ENCODE assay signal across 1 cellular context in genomic region chr7:107079212-107079940, GRCh38.
TF ChIP-seq lines count a peak whose summit lies in the region.

No MANE protein-coding gene starts in this region.

TF ChIP-seq in K562, 482 proteins besides CTCF, POLR2A, EP300 and RAD21 (continued from another document and continues in another):
- TF ChIP-seq MYC (IDR thresholded peaks at IDR 0.05; ENCODE audit: low read depth, low read length) (peak; percentile 68), MYC (CRISPR knock-in tag; IDR thresholded peaks at IDR 0.05; ENCODE audit: borderline replicate concordance, low read depth) (no peak), CTBP1 (IDR thresholded peaks at IDR 0.05; ENCODE audit: borderline replicate concordance) (peak; percentile 91), KLF13 (tag; IDR thresholded peaks at IDR 0.05; ENCODE audit: borderline replicate concordance, low read depth) (no peak), EP400 (IDR thresholded peaks at IDR 0.05) (peak; percentile 69), NR1H2 (CRISPR knock-in tag; IDR thresholded peaks at IDR 0.05) (0 out of 2 replicates have a peak, but pooled peaks have one; percentile 25), SMARCA4 (IDR thresholded peaks at IDR 0.05) (peak; percentile 93), GTF2B (IDR thresholded peaks at IDR 0.05; ENCODE audit: extremely low read depth, insufficient read length) (no peak), NFIC (IDR thresholded peaks at IDR 0.05) (peak; percentile 69), MEF2A (IDR thresholded peaks at IDR 0.05; ENCODE audit: control insufficient read depth, low read depth, low read length) (no peak), MBD2 (IDR thresholded peaks at IDR 0.05; ENCODE audit: borderline replicate concordance, low read depth) (peak; percentile 54; the same call in 1 of the 2 replicates), L3MBTL2 (IDR thresholded peaks at IDR 0.05) (peak; percentile 90), KLF6 (CRISPR knock-in tag; IDR thresholded peaks at IDR 0.05; ENCODE audit: borderline replicate concordance) (no peak), ATF3 (IDR thresholded peaks at IDR 0.05) (0 out of 2 replicates have a peak, but pooled peaks have one; percentile 35), ATF3 (CRISPR knock-in tag; conservative IDR thresholded peaks at IDR 0.05) (no peak), ERF (CRISPR knock-in tag; IDR thresholded peaks at IDR 0.05) (peak; percentile 78), SMC3 (conservative IDR thresholded peaks at IDR 0.05; ENCODE audit: insufficient read depth, low read depth, low read length) (no peak), ETV5 (CRISPR knock-in tag; IDR thresholded peaks at IDR 0.05; ENCODE audit: low read depth) (peak; percentile 86), GATA2 (CRISPR knock-in tag; IDR thresholded peaks at IDR 0.05) (peak; percentile 4; the same call in 1 of the 2 replicates), ZBTB43 (CRISPR knock-in tag; IDR thresholded peaks at IDR 0.05) (no peak), PKNOX1 (IDR thresholded peaks at IDR 0.05) (0 out of 2 replicates have a peak, but pooled peaks have one; percentile 14), ESRRA (IDR thresholded peaks at IDR 0.05; ENCODE audit: borderline replicate concordance, low read depth) (peak; percentile 68), KLF16 (IDR thresholded peaks at IDR 0.05) (0 out of 2 replicates have a peak, but pooled peaks have one; percentile 27), THRB (CRISPR knock-in tag; conservative IDR thresholded peaks at IDR 0.05) (peak; percentile 83), PHF21A (IDR thresholded peaks at IDR 0.05; ENCODE audit: borderline replicate concordance, low read depth) (no peak), ZFP1 (CRISPR knock-in tag; IDR thresholded peaks at IDR 0.05) (0 out of 2 replicates have a peak, but pooled peaks have one; percentile 36), ZNF239 (CRISPR knock-in tag; IDR thresholded peaks at IDR 0.05) (peak; percentile 8; the same call in 1 of the 2 replicates), RBM22 (IDR thresholded peaks at IDR 0.05; ENCODE audit: low read depth, low read length, poor library complexity, severe bottlenecking) (no peak), ARID3A (IDR thresholded peaks at IDR 0.05; ENCODE audit: borderline replicate concordance, low read depth, low read length) (peak; percentile 85; the same call in 1 of the 2 replicates), WHSC1 (IDR thresholded peaks at IDR 0.05; ENCODE audit: low read length) (no peak), BRD4 (IDR thresholded peaks at IDR 0.05) (peak; percentile 51; the same call in 1 of the 2 replicates)
- TF ChIP-seq, protein P1, sequence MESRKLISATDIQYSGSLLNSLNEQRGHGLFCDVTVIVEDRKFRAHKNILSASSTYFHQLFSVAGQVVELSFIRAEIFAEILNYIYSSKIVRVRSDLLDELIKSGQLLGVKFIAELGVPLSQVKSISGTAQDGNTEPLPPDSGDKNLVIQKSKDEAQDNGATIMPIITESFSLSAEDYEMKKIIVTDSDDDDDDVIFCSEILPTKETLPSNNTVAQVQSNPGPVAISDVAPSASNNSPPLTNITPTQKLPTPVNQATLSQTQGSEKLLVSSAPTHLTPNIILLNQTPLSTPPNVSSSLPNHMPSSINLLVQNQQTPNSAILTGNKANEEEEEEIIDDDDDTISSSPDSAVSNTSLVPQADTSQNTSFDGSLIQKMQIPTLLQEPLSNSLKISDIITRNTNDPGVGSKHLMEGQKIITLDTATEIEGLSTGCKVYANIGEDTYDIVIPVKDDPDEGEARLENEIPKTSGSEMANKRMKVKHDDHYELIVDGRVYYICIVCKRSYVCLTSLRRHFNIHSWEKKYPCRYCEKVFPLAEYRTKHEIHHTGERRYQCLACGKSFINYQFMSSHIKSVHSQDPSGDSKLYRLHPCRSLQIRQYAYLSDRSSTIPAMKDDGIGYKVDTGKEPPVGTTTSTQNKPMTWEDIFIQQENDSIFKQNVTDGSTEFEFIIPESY (CRISPR knock-in tag; IDR thresholded peaks at IDR 0.05) = 0 out of 2 replicates have a peak, but pooled peaks have one; percentile 25
- TF ChIP-seq, protein P2, sequence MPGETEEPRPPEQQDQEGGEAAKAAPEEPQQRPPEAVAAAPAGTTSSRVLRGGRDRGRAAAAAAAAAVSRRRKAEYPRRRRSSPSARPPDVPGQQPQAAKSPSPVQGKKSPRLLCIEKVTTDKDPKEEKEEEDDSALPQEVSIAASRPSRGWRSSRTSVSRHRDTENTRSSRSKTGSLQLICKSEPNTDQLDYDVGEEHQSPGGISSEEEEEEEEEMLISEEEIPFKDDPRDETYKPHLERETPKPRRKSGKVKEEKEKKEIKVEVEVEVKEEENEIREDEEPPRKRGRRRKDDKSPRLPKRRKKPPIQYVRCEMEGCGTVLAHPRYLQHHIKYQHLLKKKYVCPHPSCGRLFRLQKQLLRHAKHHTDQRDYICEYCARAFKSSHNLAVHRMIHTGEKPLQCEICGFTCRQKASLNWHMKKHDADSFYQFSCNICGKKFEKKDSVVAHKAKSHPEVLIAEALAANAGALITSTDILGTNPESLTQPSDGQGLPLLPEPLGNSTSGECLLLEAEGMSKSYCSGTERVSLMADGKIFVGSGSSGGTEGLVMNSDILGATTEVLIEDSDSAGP (CRISPR knock-in tag; IDR thresholded peaks at IDR 0.05) = 0 out of 2 replicates have a peak, but pooled peaks have one; percentile 7
- TF ChIP-seq, protein P3, sequence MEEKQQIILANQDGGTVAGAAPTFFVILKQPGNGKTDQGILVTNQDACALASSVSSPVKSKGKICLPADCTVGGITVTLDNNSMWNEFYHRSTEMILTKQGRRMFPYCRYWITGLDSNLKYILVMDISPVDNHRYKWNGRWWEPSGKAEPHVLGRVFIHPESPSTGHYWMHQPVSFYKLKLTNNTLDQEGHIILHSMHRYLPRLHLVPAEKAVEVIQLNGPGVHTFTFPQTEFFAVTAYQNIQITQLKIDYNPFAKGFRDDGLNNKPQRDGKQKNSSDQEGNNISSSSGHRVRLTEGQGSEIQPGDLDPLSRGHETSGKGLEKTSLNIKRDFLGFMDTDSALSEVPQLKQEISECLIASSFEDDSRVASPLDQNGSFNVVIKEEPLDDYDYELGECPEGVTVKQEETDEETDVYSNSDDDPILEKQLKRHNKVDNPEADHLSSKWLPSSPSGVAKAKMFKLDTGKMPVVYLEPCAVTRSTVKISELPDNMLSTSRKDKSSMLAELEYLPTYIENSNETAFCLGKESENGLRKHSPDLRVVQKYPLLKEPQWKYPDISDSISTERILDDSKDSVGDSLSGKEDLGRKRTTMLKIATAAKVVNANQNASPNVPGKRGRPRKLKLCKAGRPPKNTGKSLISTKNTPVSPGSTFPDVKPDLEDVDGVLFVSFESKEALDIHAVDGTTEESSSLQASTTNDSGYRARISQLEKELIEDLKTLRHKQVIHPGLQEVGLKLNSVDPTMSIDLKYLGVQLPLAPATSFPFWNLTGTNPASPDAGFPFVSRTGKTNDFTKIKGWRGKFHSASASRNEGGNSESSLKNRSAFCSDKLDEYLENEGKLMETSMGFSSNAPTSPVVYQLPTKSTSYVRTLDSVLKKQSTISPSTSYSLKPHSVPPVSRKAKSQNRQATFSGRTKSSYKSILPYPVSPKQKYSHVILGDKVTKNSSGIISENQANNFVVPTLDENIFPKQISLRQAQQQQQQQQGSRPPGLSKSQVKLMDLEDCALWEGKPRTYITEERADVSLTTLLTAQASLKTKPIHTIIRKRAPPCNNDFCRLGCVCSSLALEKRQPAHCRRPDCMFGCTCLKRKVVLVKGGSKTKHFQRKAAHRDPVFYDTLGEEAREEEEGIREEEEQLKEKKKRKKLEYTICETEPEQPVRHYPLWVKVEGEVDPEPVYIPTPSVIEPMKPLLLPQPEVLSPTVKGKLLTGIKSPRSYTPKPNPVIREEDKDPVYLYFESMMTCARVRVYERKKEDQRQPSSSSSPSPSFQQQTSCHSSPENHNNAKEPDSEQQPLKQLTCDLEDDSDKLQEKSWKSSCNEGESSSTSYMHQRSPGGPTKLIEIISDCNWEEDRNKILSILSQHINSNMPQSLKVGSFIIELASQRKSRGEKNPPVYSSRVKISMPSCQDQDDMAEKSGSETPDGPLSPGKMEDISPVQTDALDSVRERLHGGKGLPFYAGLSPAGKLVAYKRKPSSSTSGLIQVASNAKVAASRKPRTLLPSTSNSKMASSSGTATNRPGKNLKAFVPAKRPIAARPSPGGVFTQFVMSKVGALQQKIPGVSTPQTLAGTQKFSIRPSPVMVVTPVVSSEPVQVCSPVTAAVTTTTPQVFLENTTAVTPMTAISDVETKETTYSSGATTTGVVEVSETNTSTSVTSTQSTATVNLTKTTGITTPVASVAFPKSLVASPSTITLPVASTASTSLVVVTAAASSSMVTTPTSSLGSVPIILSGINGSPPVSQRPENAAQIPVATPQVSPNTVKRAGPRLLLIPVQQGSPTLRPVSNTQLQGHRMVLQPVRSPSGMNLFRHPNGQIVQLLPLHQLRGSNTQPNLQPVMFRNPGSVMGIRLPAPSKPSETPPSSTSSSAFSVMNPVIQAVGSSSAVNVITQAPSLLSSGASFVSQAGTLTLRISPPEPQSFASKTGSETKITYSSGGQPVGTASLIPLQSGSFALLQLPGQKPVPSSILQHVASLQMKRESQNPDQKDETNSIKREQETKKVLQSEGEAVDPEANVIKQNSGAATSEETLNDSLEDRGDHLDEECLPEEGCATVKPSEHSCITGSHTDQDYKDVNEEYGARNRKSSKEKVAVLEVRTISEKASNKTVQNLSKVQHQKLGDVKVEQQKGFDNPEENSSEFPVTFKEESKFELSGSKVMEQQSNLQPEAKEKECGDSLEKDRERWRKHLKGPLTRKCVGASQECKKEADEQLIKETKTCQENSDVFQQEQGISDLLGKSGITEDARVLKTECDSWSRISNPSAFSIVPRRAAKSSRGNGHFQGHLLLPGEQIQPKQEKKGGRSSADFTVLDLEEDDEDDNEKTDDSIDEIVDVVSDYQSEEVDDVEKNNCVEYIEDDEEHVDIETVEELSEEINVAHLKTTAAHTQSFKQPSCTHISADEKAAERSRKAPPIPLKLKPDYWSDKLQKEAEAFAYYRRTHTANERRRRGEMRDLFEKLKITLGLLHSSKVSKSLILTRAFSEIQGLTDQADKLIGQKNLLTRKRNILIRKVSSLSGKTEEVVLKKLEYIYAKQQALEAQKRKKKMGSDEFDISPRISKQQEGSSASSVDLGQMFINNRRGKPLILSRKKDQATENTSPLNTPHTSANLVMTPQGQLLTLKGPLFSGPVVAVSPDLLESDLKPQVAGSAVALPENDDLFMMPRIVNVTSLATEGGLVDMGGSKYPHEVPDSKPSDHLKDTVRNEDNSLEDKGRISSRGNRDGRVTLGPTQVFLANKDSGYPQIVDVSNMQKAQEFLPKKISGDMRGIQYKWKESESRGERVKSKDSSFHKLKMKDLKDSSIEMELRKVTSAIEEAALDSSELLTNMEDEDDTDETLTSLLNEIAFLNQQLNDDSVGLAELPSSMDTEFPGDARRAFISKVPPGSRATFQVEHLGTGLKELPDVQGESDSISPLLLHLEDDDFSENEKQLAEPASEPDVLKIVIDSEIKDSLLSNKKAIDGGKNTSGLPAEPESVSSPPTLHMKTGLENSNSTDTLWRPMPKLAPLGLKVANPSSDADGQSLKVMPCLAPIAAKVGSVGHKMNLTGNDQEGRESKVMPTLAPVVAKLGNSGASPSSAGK (IDR thresholded peaks at IDR 0.05) = peak; percentile 88
